Comparison of ENCODE assay signal across 19 cellular contexts in genomic region chr2:202510911-202511310, GRCh38.
DNase-seq lines count a peak whose midpoint lies in the region; ATAC-seq, FAIRE-seq and TF ChIP-seq lines count a peak whose summit lies in the region.
"Had no signal": no experiment of that assay in that cellular context is flagged by ENCODE, and none has a peak within 500 bp of the region (broad histone marks: within the 10 kb centered on the region; RNA-seq: fewer than 3 reads in every experiment).

No MANE protein-coding gene starts in this region.

- H3K27me3 ChIP-seq in RWPE2 (ENCODE audit: insufficient read depth, poor library complexity, severe bottlenecking), result no peaks in the 10 kb centered on the region
- H3K27me3 ChIP-seq: neutrophil, transverse colon had no signal

- TF ChIP-seq CTCF in RWPE2 (IDR thresholded peaks at IDR 0.05; ENCODE audit: poor library complexity, severe bottlenecking) (no peak), fibroblast of pulmonary artery (IDR thresholded peaks at IDR 0.05; ENCODE audit: low read length, missing control alignments) (no peak)

- ATAC-seq in RWPE2 (ENCODE audit: low read depth) (peak; percentile 68; the same call in 2 of the 3 replicates), HG03442 (IDR thresholded peaks at IDR 0.05; ENCODE audit: unreplicated experiment) (no peak)
- ATAC-seq: left lobe of liver had no signal

- no peak overlapping the region for H3K27ac ChIP-seq in RWPE2 (ENCODE audit: poor library complexity, severe bottlenecking)
- H3K27ac ChIP-seq: neutrophil, transverse colon, VCaP had no signal

- DNase-seq in GM12891 (ENCODE audit: insufficient read length, low spot score), result no peak
- DNase-seq in RWPE2 (ENCODE audit: low spot score), result no peak
- DNase-seq in fibroblast of pulmonary artery (ENCODE audit: low read depth), result peak; percentile 83
- peak; percentile 51 for DNase-seq in renal cortical epithelial cell (ENCODE audit: low read depth)
- no peak for DNase-seq in GM12892 (ENCODE audit: insufficient read length)
- no peak for DNase-seq in UCSD-AML1 (lab: John Stamatoyannopoulos, UW; ENCODE audit: unreplicated experiment)
- DNase-seq: activated CD4-positive, alpha-beta T cell treated with anti-CD3 and anti-CD28 coated beads, Interleukin-2, amount 50 U/mL, for 1 hour; activated gamma-delta T cell; amniotic stem cell; effector memory CD4-positive, alpha-beta T cell; NCI-H1417 treated with DMSO at 0.1 percent for 48 hours; NCI-H2171; stimulated activated CD4-positive, alpha-beta T cell treated with anti-CD3 and anti-CD28 coated beads, Interleukin-1b, Interleukin-23, amount 100 ng/mL, for 48 hours; transverse colon had no signal

- H3K4me3 ChIP-seq in RWPE2 (ENCODE audit: severe bottlenecking) (no peak overlapping the region), fibroblast of pulmonary artery (replicated peaks; ENCODE audit: low read depth, low read length) (no peak overlapping the region)
- H3K4me3 ChIP-seq: transverse colon had no signal

- TF ChIP-seq POLR2A in GM12891 (IDR thresholded peaks at IDR 0.05; ENCODE audit: low read depth, low read length) (no peak), GM12892 (IDR thresholded peaks at IDR 0.05; ENCODE audit: low read depth, low read length) (no peak)

- FAIRE-seq in GM12891 (lab: Jason Lieb, UNC) (peak; percentile 31), GM12892 (lab: Jason Lieb, UNC) (no peak)
- FAIRE-seq: frontal cortex had no signal

- no peaks in the 10 kb centered on the region for H3K9me3 ChIP-seq in RWPE2 (ENCODE audit: severe bottlenecking)
- H3K9me3 ChIP-seq: neutrophil, transverse colon had no signal

- H3K36me3 ChIP-seq in RWPE2 (ENCODE audit: low read depth), result peaks cover 14% of the 10 kb centered on the region
- H3K36me3 ChIP-seq: neutrophil had no signal

- H3K4me1 ChIP-seq in RWPE2 (ENCODE audit: insufficient read depth, poor library complexity, severe bottlenecking), result no peaks in the 10 kb centered on the region
- H3K4me1 ChIP-seq: transverse colon had no signal

TF ChIP-seq in GM12891, 5 proteins besides CTCF, POLR2A, EP300 and RAD21:
- TF ChIP-seq PAX5 (IDR thresholded peaks at IDR 0.05; ENCODE audit: insufficient read depth, low read length, severe bottlenecking) (no peak), TAF1 (IDR thresholded peaks at IDR 0.05; ENCODE audit: low read depth, low read length) (no peak), SPI1 (IDR thresholded peaks at IDR 0.05; ENCODE audit: low read depth, low read length) (no peak), POU2F2 (IDR thresholded peaks at IDR 0.05; ENCODE audit: low read depth, low read length) (no peak), POLR2AphosphoS5 (IDR thresholded peaks at IDR 0.05; ENCODE audit: low read depth, low read length) (no peak)

Comparison
In these comparisons a context has a peak if more than half of its experiments do, and no peak if none do; other contexts are left out.
1. DNase-seq: peak in fibroblast of pulmonary artery (single experiment) and renal cortical epithelial cell (single experiment); none in GM12891 (single experiment), RWPE2 (single experiment), GM12892 (single experiment) and UCSD-AML1 (single experiment).